ENCODE assay signal across 1 cellular context in the genomic region with DNA sequence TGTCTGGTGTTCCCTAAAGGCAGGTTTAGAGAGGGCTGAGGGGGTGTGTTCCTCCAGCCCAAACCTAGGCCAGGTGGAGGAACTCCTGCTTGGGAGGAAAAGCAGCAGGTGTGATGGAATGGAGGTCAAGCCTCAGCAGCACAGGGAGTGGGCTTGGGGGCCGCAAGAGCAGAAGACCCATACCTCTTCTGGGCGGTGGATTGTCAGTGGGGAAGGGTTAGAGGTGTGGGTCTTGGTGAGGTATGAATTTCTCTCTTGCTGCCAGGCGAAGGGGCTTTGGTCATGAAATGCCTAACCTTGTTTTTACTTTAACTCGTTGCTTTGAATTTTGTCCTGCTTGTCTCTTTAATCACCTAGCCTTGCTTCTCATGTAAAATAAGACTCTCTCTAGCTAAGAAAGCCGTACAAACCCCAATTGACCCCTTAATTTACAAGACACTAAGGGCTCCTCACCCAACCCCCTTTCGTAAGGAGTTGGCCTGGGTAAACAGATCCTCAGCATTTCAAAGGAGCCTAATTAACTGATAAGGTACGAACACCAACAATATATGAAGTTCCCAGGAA.
TF ChIP-seq lines count a peak whose summit lies in the region.

No MANE protein-coding gene starts in this region.

TF ChIP-seq in H1, 55 proteins besides CTCF, POLR2A, EP300 and RAD21:
- TF ChIP-seq SP1 (IDR thresholded peaks at IDR 0.05; ENCODE audit: low read depth, low read length) (0 out of 2 replicates have a peak, but pooled peaks have one; percentile 32), SRF (IDR thresholded peaks at IDR 0.05; ENCODE audit: low read depth, low read length) (no peak), CBX8 (IDR thresholded peaks at IDR 0.05; ENCODE audit: borderline replicate concordance, low read depth, low read length) (no peak), RNF2 (IDR thresholded peaks at IDR 0.05; ENCODE audit: borderline replicate concordance, low read depth, low read length, missing control alignments, poor library complexity, severe bottlenecking) (no peak), HDAC2 (IDR thresholded peaks at IDR 0.05; ENCODE audit: borderline replicate concordance in 1 of 2, low read depth in 2 of 2, low read length in 2 of 2) (0 out of 4 replicates have a peak, but pooled peaks of 1 of the 2 experiments have one; percentile 2), SIN3A (conservative IDR thresholded peaks at IDR 0.05 in 1 of 2, IDR thresholded peaks at IDR 0.05 in 1 of 2; ENCODE audit: low read depth in 1 of 2, low read length in 2 of 2) (0 out of 4 replicates have a peak, but pooled peaks of 1 of the 2 experiments have one; percentile 30), ASH2L (IDR thresholded peaks at IDR 0.05; ENCODE audit: low read length) (no peak), BCL11A (IDR thresholded peaks at IDR 0.05; ENCODE audit: low read depth in 2 of 2, low read length in 2 of 2) (no peak), JUN (IDR thresholded peaks at IDR 0.05; ENCODE audit: low read depth, low read length) (no peak), BACH1 (IDR thresholded peaks at IDR 0.05; ENCODE audit: low read length) (no peak), GABPA (IDR thresholded peaks at IDR 0.05; ENCODE audit: borderline replicate concordance, insufficient read depth, low read length) (no peak), TBP (IDR thresholded peaks at IDR 0.05; ENCODE audit: low read depth, low read length) (no peak), ZNF274 (IDR thresholded peaks at IDR 0.05; ENCODE audit: borderline replicate concordance, extremely low read depth, low read length) (no peak), SP2 (IDR thresholded peaks at IDR 0.05; ENCODE audit: low read length) (no peak), KDM5A (IDR thresholded peaks at IDR 0.05; ENCODE audit: low read length) (no peak), GTF2F1 (IDR thresholded peaks at IDR 0.05; ENCODE audit: borderline replicate concordance, low read depth, low read length) (no peak), POLR2AphosphoS5 (IDR thresholded peaks at IDR 0.05; ENCODE audit: low read depth, low read length) (no peak), TAF1 (IDR thresholded peaks at IDR 0.05; ENCODE audit: low read depth, low read length) (no peak), YY1 (IDR thresholded peaks at IDR 0.05; ENCODE audit: low read depth, low read length) (no peak), CTBP2 (IDR thresholded peaks at IDR 0.05; ENCODE audit: borderline replicate concordance, insufficient read depth, insufficient read length, low read length) (no peak), NANOG (IDR thresholded peaks at IDR 0.05; ENCODE audit: insufficient read depth, low read depth, low read length, poor library complexity, severe bottlenecking) (peak; percentile 15)
- TF ChIP-seq, protein P1, sequence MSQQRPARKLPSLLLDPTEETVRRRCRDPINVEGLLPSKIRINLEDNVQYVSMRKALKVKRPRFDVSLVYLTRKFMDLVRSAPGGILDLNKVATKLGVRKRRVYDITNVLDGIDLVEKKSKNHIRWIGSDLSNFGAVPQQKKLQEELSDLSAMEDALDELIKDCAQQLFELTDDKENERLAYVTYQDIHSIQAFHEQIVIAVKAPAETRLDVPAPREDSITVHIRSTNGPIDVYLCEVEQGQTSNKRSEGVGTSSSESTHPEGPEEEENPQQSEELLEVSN (IDR thresholded peaks at IDR 0.05) = no peak
- TF ChIP-seq, protein P2, sequence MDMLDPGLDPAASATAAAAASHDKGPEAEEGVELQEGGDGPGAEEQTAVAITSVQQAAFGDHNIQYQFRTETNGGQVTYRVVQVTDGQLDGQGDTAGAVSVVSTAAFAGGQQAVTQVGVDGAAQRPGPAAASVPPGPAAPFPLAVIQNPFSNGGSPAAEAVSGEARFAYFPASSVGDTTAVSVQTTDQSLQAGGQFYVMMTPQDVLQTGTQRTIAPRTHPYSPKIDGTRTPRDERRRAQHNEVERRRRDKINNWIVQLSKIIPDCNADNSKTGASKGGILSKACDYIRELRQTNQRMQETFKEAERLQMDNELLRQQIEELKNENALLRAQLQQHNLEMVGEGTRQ (IDR thresholded peaks at IDR 0.05; ENCODE audit: low read length) = no peak
- TF ChIP-seq, protein P3, sequence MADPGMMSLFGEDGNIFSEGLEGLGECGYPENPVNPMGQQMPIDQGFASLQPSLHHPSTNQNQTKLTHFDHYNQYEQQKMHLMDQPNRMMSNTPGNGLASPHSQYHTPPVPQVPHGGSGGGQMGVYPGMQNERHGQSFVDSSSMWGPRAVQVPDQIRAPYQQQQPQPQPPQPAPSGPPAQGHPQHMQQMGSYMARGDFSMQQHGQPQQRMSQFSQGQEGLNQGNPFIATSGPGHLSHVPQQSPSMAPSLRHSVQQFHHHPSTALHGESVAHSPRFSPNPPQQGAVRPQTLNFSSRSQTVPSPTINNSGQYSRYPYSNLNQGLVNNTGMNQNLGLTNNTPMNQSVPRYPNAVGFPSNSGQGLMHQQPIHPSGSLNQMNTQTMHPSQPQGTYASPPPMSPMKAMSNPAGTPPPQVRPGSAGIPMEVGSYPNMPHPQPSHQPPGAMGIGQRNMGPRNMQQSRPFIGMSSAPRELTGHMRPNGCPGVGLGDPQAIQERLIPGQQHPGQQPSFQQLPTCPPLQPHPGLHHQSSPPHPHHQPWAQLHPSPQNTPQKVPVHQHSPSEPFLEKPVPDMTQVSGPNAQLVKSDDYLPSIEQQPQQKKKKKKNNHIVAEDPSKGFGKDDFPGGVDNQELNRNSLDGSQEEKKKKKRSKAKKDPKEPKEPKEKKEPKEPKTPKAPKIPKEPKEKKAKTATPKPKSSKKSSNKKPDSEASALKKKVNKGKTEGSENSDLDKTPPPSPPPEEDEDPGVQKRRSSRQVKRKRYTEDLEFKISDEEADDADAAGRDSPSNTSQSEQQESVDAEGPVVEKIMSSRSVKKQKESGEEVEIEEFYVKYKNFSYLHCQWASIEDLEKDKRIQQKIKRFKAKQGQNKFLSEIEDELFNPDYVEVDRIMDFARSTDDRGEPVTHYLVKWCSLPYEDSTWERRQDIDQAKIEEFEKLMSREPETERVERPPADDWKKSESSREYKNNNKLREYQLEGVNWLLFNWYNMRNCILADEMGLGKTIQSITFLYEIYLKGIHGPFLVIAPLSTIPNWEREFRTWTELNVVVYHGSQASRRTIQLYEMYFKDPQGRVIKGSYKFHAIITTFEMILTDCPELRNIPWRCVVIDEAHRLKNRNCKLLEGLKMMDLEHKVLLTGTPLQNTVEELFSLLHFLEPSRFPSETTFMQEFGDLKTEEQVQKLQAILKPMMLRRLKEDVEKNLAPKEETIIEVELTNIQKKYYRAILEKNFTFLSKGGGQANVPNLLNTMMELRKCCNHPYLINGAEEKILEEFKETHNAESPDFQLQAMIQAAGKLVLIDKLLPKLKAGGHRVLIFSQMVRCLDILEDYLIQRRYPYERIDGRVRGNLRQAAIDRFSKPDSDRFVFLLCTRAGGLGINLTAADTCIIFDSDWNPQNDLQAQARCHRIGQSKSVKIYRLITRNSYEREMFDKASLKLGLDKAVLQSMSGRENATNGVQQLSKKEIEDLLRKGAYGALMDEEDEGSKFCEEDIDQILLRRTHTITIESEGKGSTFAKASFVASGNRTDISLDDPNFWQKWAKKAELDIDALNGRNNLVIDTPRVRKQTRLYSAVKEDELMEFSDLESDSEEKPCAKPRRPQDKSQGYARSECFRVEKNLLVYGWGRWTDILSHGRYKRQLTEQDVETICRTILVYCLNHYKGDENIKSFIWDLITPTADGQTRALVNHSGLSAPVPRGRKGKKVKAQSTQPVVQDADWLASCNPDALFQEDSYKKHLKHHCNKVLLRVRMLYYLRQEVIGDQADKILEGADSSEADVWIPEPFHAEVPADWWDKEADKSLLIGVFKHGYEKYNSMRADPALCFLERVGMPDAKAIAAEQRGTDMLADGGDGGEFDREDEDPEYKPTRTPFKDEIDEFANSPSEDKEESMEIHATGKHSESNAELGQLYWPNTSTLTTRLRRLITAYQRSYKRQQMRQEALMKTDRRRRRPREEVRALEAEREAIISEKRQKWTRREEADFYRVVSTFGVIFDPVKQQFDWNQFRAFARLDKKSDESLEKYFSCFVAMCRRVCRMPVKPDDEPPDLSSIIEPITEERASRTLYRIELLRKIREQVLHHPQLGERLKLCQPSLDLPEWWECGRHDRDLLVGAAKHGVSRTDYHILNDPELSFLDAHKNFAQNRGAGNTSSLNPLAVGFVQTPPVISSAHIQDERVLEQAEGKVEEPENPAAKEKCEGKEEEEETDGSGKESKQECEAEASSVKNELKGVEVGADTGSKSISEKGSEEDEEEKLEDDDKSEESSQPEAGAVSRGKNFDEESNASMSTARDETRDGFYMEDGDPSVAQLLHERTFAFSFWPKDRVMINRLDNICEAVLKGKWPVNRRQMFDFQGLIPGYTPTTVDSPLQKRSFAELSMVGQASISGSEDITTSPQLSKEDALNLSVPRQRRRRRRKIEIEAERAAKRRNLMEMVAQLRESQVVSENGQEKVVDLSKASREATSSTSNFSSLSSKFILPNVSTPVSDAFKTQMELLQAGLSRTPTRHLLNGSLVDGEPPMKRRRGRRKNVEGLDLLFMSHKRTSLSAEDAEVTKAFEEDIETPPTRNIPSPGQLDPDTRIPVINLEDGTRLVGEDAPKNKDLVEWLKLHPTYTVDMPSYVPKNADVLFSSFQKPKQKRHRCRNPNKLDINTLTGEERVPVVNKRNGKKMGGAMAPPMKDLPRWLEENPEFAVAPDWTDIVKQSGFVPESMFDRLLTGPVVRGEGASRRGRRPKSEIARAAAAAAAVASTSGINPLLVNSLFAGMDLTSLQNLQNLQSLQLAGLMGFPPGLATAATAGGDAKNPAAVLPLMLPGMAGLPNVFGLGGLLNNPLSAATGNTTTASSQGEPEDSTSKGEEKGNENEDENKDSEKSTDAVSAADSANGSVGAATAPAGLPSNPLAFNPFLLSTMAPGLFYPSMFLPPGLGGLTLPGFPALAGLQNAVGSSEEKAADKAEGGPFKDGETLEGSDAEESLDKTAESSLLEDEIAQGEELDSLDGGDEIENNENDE (IDR thresholded peaks at IDR 0.05; ENCODE audit: insufficient replicate concordance, low read length) = peak; percentile 64
- TF ChIP-seq, protein P4, sequence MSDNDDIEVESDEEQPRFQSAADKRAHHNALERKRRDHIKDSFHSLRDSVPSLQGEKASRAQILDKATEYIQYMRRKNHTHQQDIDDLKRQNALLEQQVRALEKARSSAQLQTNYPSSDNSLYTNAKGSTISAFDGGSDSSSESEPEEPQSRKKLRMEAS (IDR thresholded peaks at IDR 0.05) = no peak
